23 cellular contexts compared by ENCODE assay signal in genomic region chr12:22060261-22060660, GRCh38.
"Had no signal": no experiment of that assay in that cellular context is flagged by ENCODE, and none has a peak within 500 bp of the region (broad histone marks: within the 10 kb centered on the region; RNA-seq: fewer than 3 reads in every experiment).

No MANE protein-coding gene starts in this region.

- H3K27me3 Mint-ChIP-seq: naive thymus-derived CD4-positive, alpha-beta T cell; natural killer cell treated with Interleukin-12 subunit alpha and Interleukin-12 subunit beta and Interleukin-15 and Interleukin-18, amount 100 ng/mL, for 72 hours; progenitor cell of endocrine pancreas; stimulated activated memory B cell treated with anti-CD40 and anti-IgM and Interleukin-4, amounts not matched to agents 10 μg/mL and 1 μg/mL and 100 μg/mL, for 72 hours; stimulated activated naive CD8-positive, alpha-beta T cell treated with anti-CD3 and anti-CD28 coated beads, Interleukin-15, amount 100 ng/mL, for 72 hours had no signal

- H3K4me1 Mint-ChIP-seq: stimulated activated memory B cell treated with anti-CD40 and anti-IgM and Interleukin-4, amounts not matched to agents 10 μg/mL and 1 μg/mL and 100 μg/mL, for 72 hours; stimulated activated naive CD8-positive, alpha-beta T cell treated with anti-CD3 and anti-CD28 coated beads, Interleukin-15, amount 100 ng/mL, for 72 hours had no signal

- H3K27ac Mint-ChIP-seq: naive thymus-derived CD4-positive, alpha-beta T cell; natural killer cell treated with Interleukin-12 subunit alpha and Interleukin-12 subunit beta and Interleukin-15 and Interleukin-18, amount 100 ng/mL, for 72 hours; progenitor cell of endocrine pancreas; stimulated activated memory B cell treated with anti-CD40 and anti-IgM and Interleukin-4, amounts not matched to agents 10 μg/mL and 1 μg/mL and 100 μg/mL, for 72 hours; stimulated activated naive CD8-positive, alpha-beta T cell treated with anti-CD3 and anti-CD28 coated beads, Interleukin-15, amount 100 ng/mL, for 72 hours had no signal

- H3K4me1 ChIP-seq: left ventricle myocardium inferior, right atrium auricular region, upper lobe of left lung had no signal

- H3K79me2 ChIP-seq: hepatocyte had no signal

- H3K4me3 Mint-ChIP-seq: naive thymus-derived CD4-positive, alpha-beta T cell; natural killer cell treated with Interleukin-12 subunit alpha and Interleukin-12 subunit beta and Interleukin-15 and Interleukin-18, amount 100 ng/mL, for 72 hours; stimulated activated memory B cell treated with anti-CD40 and anti-IgM and Interleukin-4, amounts not matched to agents 10 μg/mL and 1 μg/mL and 100 μg/mL, for 72 hours; stimulated activated naive CD8-positive, alpha-beta T cell treated with anti-CD3 and anti-CD28 coated beads, Interleukin-15, amount 100 ng/mL, for 72 hours had no signal

- H3K27ac ChIP-seq: hepatocyte, left ventricle myocardium inferior, ovary, right atrium auricular region, right lobe of liver, tibial nerve, upper lobe of left lung had no signal

- H2AFZ ChIP-seq: hepatocyte had no signal

- H3K9me3 Mint-ChIP-seq: naive thymus-derived CD4-positive, alpha-beta T cell; natural killer cell treated with Interleukin-12 subunit alpha and Interleukin-12 subunit beta and Interleukin-15 and Interleukin-18, amount 100 ng/mL, for 72 hours; stimulated activated memory B cell treated with anti-CD40 and anti-IgM and Interleukin-4, amounts not matched to agents 10 μg/mL and 1 μg/mL and 100 μg/mL, for 72 hours; stimulated activated naive CD8-positive, alpha-beta T cell treated with anti-CD3 and anti-CD28 coated beads, Interleukin-15, amount 100 ng/mL, for 72 hours had no signal

- H3K9me3 ChIP-seq: left ventricle myocardium inferior, mucosa of descending colon, ovary, right atrium auricular region, right lobe of liver, tibial nerve, upper lobe of left lung had no signal

- H3K4me2 ChIP-seq: hepatocyte, smooth muscle cell had no signal

- ATAC-seq: mucosa of descending colon; naive thymus-derived CD4-positive, alpha-beta T cell; natural killer cell treated with Interleukin-12 subunit alpha and Interleukin-12 subunit beta and Interleukin-15 and Interleukin-18, amount 100 ng/mL, for 72 hours; right lobe of liver; stimulated activated memory B cell treated with anti-CD40 and anti-IgM and Interleukin-4, amounts not matched to agents 10 μg/mL and 1 μg/mL and 100 μg/mL, for 72 hours; stimulated activated naive CD8-positive, alpha-beta T cell treated with anti-CD3 and anti-CD28 coated beads, Interleukin-15, amount 100 ng/mL, for 72 hours had no signal

- DNase-seq: islet precursor cell; left ventricle myocardium inferior; midbrain; mucosa of descending colon; naive thymus-derived CD4-positive, alpha-beta T cell; ovary; right lobe of liver; stimulated activated CD4-positive, alpha-beta T cell treated with anti-CD3 and anti-CD28 coated beads, Interleukin-1b, Interleukin-23, amount 100 ng/mL, for 48 hours; stimulated activated CD4-positive, alpha-beta T cell treated with anti-CD3 and anti-CD28 coated beads, Interleukin-2, amount 100 ng/mL, for 48 hours; stimulated activated CD4-positive, alpha-beta T cell treated with anti-CD3 and anti-CD28 coated beads, Interleukin-4, amount 100 ng/mL, for 4 hours; stimulated activated CD8-positive, alpha-beta memory T cell treated with anti-CD3 and anti-CD28 coated beads, Interleukin-4, amount 100 ng/mL, for 48 hours; stimulated activated naive CD4-positive, alpha-beta T cell treated with Interleukin-2 at 50 U/mL for 16 hours; stimulated activated naive CD8-positive, alpha-beta T cell treated with anti-CD3 and anti-CD28 coated beads, Interleukin-15, amount 100 ng/mL, for 72 hours; substantia nigra; upper lobe of left lung had no signal

- H3K27me3 ChIP-seq: hepatocyte, ovary, right atrium auricular region, right lobe of liver, tibial nerve, upper lobe of left lung had no signal

- H3K36me3 ChIP-seq: ovary had no signal

- H3K4me3 ChIP-seq: hepatocyte, left ventricle myocardium inferior, lung, mucosa of descending colon, ovary, right atrium auricular region, right lobe of liver, smooth muscle cell, tibial nerve, upper lobe of left lung had no signal
